In the genomic region with DNA sequence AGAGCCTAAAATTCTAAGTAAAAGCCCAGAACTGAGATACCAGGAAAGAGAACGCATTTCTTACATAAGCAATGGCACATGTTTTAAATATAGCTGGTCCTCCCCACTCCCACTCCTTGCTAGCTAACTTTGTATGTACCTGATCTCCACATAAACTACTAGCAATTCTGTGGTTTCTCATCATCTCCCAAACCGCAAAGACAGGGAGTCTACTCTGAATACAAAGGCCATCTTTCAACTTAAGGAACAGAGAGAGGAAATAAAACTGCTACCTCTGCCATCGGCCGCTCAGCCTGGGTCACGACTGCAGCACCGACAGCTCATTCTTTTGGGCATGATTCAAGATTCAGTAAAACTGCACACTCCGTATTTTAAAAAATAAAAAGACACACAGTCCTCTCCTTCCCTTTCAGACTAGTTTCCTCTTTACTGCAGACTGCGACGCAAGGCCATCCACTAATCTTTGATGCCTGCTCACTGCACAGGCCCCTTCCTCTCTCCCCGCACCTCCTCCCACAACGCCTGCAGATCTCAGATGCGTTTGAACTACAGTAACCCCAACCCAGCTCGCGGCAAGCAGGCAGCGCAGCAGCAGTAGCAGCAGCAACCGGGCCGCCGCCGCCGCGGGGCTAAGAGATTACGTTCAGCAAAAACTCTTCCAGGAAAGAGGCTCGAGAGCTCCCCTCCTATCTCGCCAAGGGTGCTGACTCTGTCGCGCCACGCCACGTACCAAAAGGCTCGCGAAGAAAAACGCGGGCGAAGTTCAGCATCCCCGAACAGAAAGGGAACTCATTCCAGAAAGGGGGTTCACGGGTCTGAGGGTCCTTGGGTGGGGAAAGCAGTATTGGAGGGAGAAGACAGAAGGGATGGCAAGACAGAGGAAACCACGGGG, we compare ENCODE assay signal across 8 cellular contexts. TPM values are rescaled to one million over a fixed set of nuclear protein-coding genes. Genes with fewer than 3 reads are reported as not detected.
DNase-seq lines count a peak whose midpoint lies in the region; ATAC-seq, FAIRE-seq and TF ChIP-seq lines count a peak whose summit lies in the region.

No MANE protein-coding gene starts in this region.

- peak; percentile 87 for DNase-seq in Caki2 (ENCODE audit: low read depth)
- peak; percentile 48 for DNase-seq in HTR-8/SVneo (ENCODE audit: insufficient read length, low spot score)
- peak; percentile 63 for DNase-seq in Panc1 (ENCODE audit: low read depth, low spot score)
- DNase-seq in activated T-cell treated with anti-CD3 and anti-CD28 coated beads, Interleukin-2, amount 50 U/mL, for 72 hours = peak; percentile 85 to 89
- DNase-seq in esophagus squamous epithelium (lab: John Stamatoyannopoulos, UW) = peak; percentile 19
- DNase-seq in naive B cell = peak; percentile 77
- DNase-seq in stimulated activated CD8-positive, alpha-beta memory T cell treated with anti-CD3 and anti-CD28 coated beads, Interleukin-7, amount 100 ng/mL, for 48 hours (ENCODE audit: extremely low read depth in 1 of 2, low read depth in 1 of 2) = peak; percentile 55 to 64

- peak; percentile 52 for ATAC-seq in GM21381 (IDR thresholded peaks at IDR 0.05; ENCODE audit: unreplicated experiment)
- ATAC-seq in Panc1 = peak; percentile 81
- peak; percentile 67 to 72 for ATAC-seq in activated T-cell treated with anti-CD3 and anti-CD28 coated beads, Interleukin-2, amount 50 U/mL, for 72 hours (replicated peaks in 1 of 2)
- ATAC-seq in naive B cell (ENCODE audit: low read depth in 2 of 2) = peak; percentile 62 to 66

- H3K4me1 Mint-ChIP-seq in activated T-cell treated with anti-CD3 and anti-CD28 coated beads, Interleukin-2, amount 50 U/mL, for 72 hours (ENCODE audit: low read depth) = peaks cover 68% of the 10 kb centered on the region
- H3K4me1 Mint-ChIP-seq in naive B cell = peaks cover 51 to 70% (median 60%) of the 10 kb centered on the region in 3 donors

- peak overlapping the region; percentile 100 for H3K27ac Mint-ChIP-seq in activated T-cell treated with anti-CD3 and anti-CD28 coated beads, Interleukin-2, amount 50 U/mL, for 72 hours
- peak overlapping the region; percentile 89 to 98 (median 96) for H3K27ac Mint-ChIP-seq in naive B cell

- H3K27me3 ChIP-seq in Panc1 (ENCODE audit: control insufficient read depth, insufficient read depth, low read length) (no peaks in the 10 kb centered on the region), esophagus squamous epithelium (no peaks in the 10 kb centered on the region)

- TF ChIP-seq POLR2A in esophagus squamous epithelium (IDR thresholded peaks at IDR 0.05) = peak in 2 of 4 donors; percentile 62 to 73

- H3K27me3 Mint-ChIP-seq in activated T-cell treated with anti-CD3 and anti-CD28 coated beads, Interleukin-2, amount 50 U/mL, for 72 hours (ENCODE audit: low read depth) = no peaks in the 10 kb centered on the region
- no peaks in the 10 kb centered on the region for H3K27me3 Mint-ChIP-seq in naive B cell

- peak overlapping the region; percentile 75 to 95 for H3K4me3 ChIP-seq in Panc1 (ENCODE audit: low read depth in 2 of 2, low read length in 2 of 2)
- peak overlapping the region; percentile 94 to 99 (median 96) for H3K4me3 ChIP-seq in esophagus squamous epithelium

- POLR2A ChIA-PET in Panc1 (lab: Charles Lee) = interaction anchor here (0.7 kb wide), 2 partner anchors 57 to 66 kb away, joined by 3 to 5 read pairs; no protein-coding TSS in a partner anchor

- H3K36me3 Mint-ChIP-seq in activated T-cell treated with anti-CD3 and anti-CD28 coated beads, Interleukin-2, amount 50 U/mL, for 72 hours (ENCODE audit: insufficient read depth in 2 of 2) = peaks cover 19 to 27% of the 10 kb centered on the region in 2 donors
- H3K36me3 Mint-ChIP-seq in naive B cell = peaks cover 0 to 10% of the 10 kb centered on the region in 2 donors

- H3K9me3 ChIP-seq in Panc1 (ENCODE audit: control insufficient read depth, insufficient read depth, low read depth, low read length) = no peaks in the 10 kb centered on the region
- no peaks in the 10 kb centered on the region for H3K9me3 ChIP-seq in esophagus squamous epithelium

- in situ Hi-C loops in Caki2 (cut with HindIII; ENCODE audit: low pct_unique_long_range_greater_than_20kb, low sequenced_read_pairs) = no loop called here
- in situ Hi-C loops in Panc1 (cut with HindIII; ENCODE audit: low pct_unique_long_range_greater_than_20kb, low sequenced_read_pairs) = no loop called here

- H3K4me1 ChIP-seq in Panc1 (ENCODE audit: control insufficient read depth, insufficient read depth, low read length) (peaks cover 49% of the 10 kb centered on the region), esophagus squamous epithelium (peaks cover 30 to 79% (median 30%) of the 10 kb centered on the region in 3 donors)

- H3K27ac ChIP-seq in Panc1 (ENCODE audit: low read length) = peak overlapping the region; percentile 85
- H3K27ac ChIP-seq in esophagus squamous epithelium = peak overlapping the region; percentile 98 to 99 (median 98)

- TF ChIP-seq CTCF in Panc1 (IDR thresholded peaks at IDR 0.05) = no peak
- TF ChIP-seq CTCF in esophagus squamous epithelium (IDR thresholded peaks at IDR 0.05) = no peak

- TSS peak; percentile 69 for BruUV-seq in Panc1 (replicated peaks; lab: Mats Ljungman, UMichigan)

- WGBS in esophagus squamous epithelium, 2 donors = 0 to 1% methylated on average over 13 to 30 of the region's 36 CpGs

- peak; percentile 67 for FAIRE-seq in HTR-8/SVneo (lab: Jason Lieb, UNC)

- H3K36me3 ChIP-seq in Panc1 (ENCODE audit: control insufficient read depth, insufficient read depth, low read length) (peaks cover 3% of the 10 kb centered on the region), esophagus squamous epithelium (peaks cover 0 to 4% (median 0%) of the 10 kb centered on the region in 3 donors)

- CTCF ChIA-PET in Panc1 (lab: Charles Lee) = no interaction called here

- no peaks in the 10 kb centered on the region for H3K9me3 Mint-ChIP-seq in activated T-cell treated with anti-CD3 and anti-CD28 coated beads, Interleukin-2, amount 50 U/mL, for 72 hours
- H3K9me3 Mint-ChIP-seq in naive B cell = no peaks in the 10 kb centered on the region

- intact Hi-C loops in Panc1 (cut with micrococcal nuclease; ENCODE audit: unreplicated experiment) (loop anchor here (5.0 kb wide), 1 partner anchor 54 kb away; a partner anchor contains a TSS), esophagus squamous epithelium (cut with DNase I) (loop anchor here (5.0 kb wide), 1 partner anchor 54 kb away; a partner anchor contains a TSS)

- peak overlapping the region; percentile 97 to 99 for H3K4me3 Mint-ChIP-seq in activated T-cell treated with anti-CD3 and anti-CD28 coated beads, Interleukin-2, amount 50 U/mL, for 72 hours
- peak overlapping the region; percentile 91 to 100 (median 95) for H3K4me3 Mint-ChIP-seq in naive B cell

RNA-seq across cellular contexts. Expression of a gene that starts 1.5 kb away (rescaled TPM):
- 35.6 and 44.7 TPM in 2 replicates for total RNA-seq in Caki2 (2014; rRNA removed; shearing (Covaris generic); ENCODE audit: low replicate concordance)
- total RNA-seq in Panc1 (2021; ENCODE audit: unreplicated experiment) = 81.8 TPM
- polyA plus RNA-seq in Panc1 (2012; ENCODE audit: insufficient read length) = 60.7 TPM
- 100 to 1,000 TPM in 1 of 2 donors, 10 to 100 TPM in 1; 88.7 to 116 TPM for total RNA-seq in activated T-cell treated with anti-CD3 and anti-CD28 coated beads, Interleukin-2, amount 50 U/mL, for 72 hours
- total RNA-seq in esophagus squamous epithelium = 10 to 100 TPM; 49.7 to 82.3 (median 72.3) TPM
- 10 to 100 TPM in 5 of 6 donors, 1 to 10 TPM in 1; 8.8 to 14.4 (median 10.4) TPM for polyA plus RNA-seq in naive B cell (ENCODE audit: low read depth in 6 of 6)

RNA-seq across cellular contexts. Expression of a gene that starts 55.2 kb away (rescaled TPM):
- 30.3 and 30.6 TPM in 2 replicates for total RNA-seq in Caki2 (2014; rRNA removed; shearing (Covaris generic); ENCODE audit: low replicate concordance)
- total RNA-seq in Panc1 (2021; ENCODE audit: unreplicated experiment) (31.8 TPM), esophagus squamous epithelium (10 to 100 TPM; 19.0 to 34.9 (median 24.6) TPM)
- 12.8 TPM for polyA plus RNA-seq in Panc1 (2012; ENCODE audit: insufficient read length)
- 10 to 100 TPM; 40.2 to 42.0 TPM for total RNA-seq in activated T-cell treated with anti-CD3 and anti-CD28 coated beads, Interleukin-2, amount 50 U/mL, for 72 hours
- polyA plus RNA-seq in naive B cell (ENCODE audit: low read depth in 6 of 6) = 10 to 100 TPM; 48.4 to 69.5 (median 61.2) TPM

Comparison
In these comparisons a context has a peak if more than half of its experiments do, and no peak if none do; other contexts are left out.
1. Peak in every context shown above with its lines: DNase-seq, ATAC-seq, H3K4me3 ChIP-seq and H3K27ac ChIP-seq.
2. DNase-seq: peak in every context shown above with its lines; median percentile 87 in Caki2; 87 in activated T-cell treated with anti-CD3 and anti-CD28 coated beads, Interleukin-2, amount 50 U/mL, for 72 hours; 77 in naive B cell; 63 in Panc1; 60 in stimulated activated CD8-positive, alpha-beta memory T cell treated with anti-CD3 and anti-CD28 coated beads, Interleukin-7, amount 100 ng/mL, for 48 hours; 48 in HTR-8/SVneo; 19 in esophagus squamous epithelium.